23 cellular contexts compared by ENCODE assay signal in the genomic region with DNA sequence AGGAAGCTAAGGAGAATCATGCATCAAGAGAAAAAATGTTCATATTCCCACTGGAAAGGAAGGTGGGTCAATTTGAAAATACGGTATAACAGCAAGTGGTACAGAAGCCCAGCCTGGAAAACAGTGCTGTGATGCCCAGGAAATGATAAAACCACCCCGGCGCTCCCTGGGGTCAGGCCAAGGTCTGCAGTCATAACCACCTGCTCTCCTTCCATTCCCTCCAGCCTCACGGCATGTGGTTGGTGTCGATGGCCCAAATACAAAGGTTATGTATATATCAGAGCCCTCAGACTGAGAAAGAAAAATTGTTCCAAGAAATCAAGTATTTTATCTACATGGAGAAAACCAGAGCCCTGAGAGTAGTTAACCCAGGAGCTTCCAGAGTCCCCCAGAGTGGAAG.
"Had no signal": no experiment of that assay in that cellular context is flagged by ENCODE, and none has a peak within 500 bp of the region (broad histone marks: within the 10 kb centered on the region; RNA-seq: fewer than 3 reads in every experiment).

No MANE protein-coding gene starts in this region.

- H3K36me3 ChIP-seq: colonic mucosa, gastroesophageal sphincter, neutrophil, sigmoid colon, stomach, thoracic aorta, transverse colon, uterus had no signal

- H3K9me3 ChIP-seq: colonic mucosa, neutrophil had no signal

- H3K4me3 ChIP-seq: colonic mucosa, dorsolateral prefrontal cortex, gastroesophageal sphincter, lung, sigmoid colon, stomach, thoracic aorta, transverse colon, uterus had no signal

- H3K27ac ChIP-seq: colonic mucosa, dorsolateral prefrontal cortex, gastroesophageal sphincter, neutrophil, sigmoid colon, stomach, thoracic aorta, transverse colon, uterus had no signal

- ATAC-seq: esophagus mucosa; gastroesophageal sphincter; left colon; left ventricle myocardium superior; naive thymus-derived CD4-positive, alpha-beta T cell had no signal

- H3K4me1 Mint-ChIP-seq: central memory CD8-positive, alpha-beta T cell; naive thymus-derived CD4-positive, alpha-beta T cell had no signal

- DNase-seq: colonic mucosa; effector CD8-positive, alpha-beta T cell; glutamatergic neuron; left colon; left ventricle myocardium superior; mesendoderm; naive thymus-derived CD4-positive, alpha-beta T cell; nephron progenitor cell; posterior cingulate gyrus; sigmoid colon; small intestine; stimulated activated CD4-positive, alpha-beta T cell treated with anti-CD3 and anti-CD28 coated beads, Interleukin-12 subunit alpha, Interleukin-12 subunit beta, amount 100 ng/mL, for 4 hours; stimulated activated naive CD4-positive, alpha-beta T cell; stomach; transverse colon; uterus had no signal

- H3K27me3 ChIP-seq: colonic mucosa, dorsolateral prefrontal cortex, gastroesophageal sphincter, neutrophil, sigmoid colon, stomach, transverse colon, uterus had no signal

- H3K4me1 ChIP-seq: colonic mucosa, transverse colon, uterus had no signal

- H3K4me3 Mint-ChIP-seq: central memory CD8-positive, alpha-beta T cell; naive thymus-derived CD4-positive, alpha-beta T cell; nephron progenitor cell had no signal

- H3K27ac Mint-ChIP-seq: naive thymus-derived CD4-positive, alpha-beta T cell; nephron progenitor cell had no signal
